In the genomic region with DNA sequence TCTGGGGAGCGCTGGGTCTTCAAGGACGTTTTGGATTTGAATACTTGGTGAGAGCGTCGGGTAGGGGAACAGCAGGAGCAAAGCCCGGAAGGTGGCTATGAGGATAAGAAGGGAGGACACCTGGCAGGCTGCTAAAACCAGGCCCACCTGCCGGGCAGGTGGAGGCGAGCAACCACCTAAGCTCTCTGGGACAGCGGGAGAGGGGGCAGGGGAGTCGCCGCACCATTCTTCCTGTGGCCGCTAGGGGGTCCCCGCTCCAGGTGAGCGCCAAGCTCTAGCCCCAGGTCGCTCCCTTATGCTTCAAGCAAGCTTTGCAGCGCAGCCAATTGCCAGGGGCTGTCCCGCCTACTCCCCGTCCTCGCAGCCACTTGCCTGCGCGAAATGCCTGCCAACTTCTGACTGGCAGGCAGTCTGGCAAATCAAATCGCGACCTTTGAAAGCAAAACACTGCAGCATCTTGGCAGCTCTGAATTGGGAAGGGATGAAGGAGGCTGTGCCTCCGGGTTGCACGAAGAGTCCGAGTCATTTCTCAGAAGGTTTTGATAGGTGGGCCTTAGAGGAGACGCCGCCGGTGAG, we compare ENCODE assay signal across 8 cellular contexts. TPM values are rescaled to one million over a fixed set of nuclear protein-coding genes. Genes with fewer than 3 reads are reported as not detected.
DNase-seq lines count a peak whose midpoint lies in the region; ATAC-seq, FAIRE-seq and TF ChIP-seq lines count a peak whose summit lies in the region.

A gene (plus strand): TSS at position 469 of the 576 bp plus-strand sequence. CDS start 3,746 bp downstream, outside the sequence.

- intact Hi-C loops in colonic mucosa (cut with DNase I) = no loop called here

- H3K36me3 ChIP-seq in BJ (ENCODE audit: control insufficient read depth, insufficient read depth, low read length) (0 out of 2 replicates have a peak, but pooled peaks cover 2% of the 10 kb centered on the region), colonic mucosa (no peaks in the 10 kb centered on the region)

- no peaks in the 10 kb centered on the region for H3K27me3 ChIP-seq in BJ (ENCODE audit: control insufficient read depth, insufficient read depth, low read length)
- no peaks in the 10 kb centered on the region for H3K27me3 ChIP-seq in colonic mucosa
- H3K27me3 ChIP-seq in layer of hippocampus (ENCODE audit: control insufficient read depth, insufficient read depth, low read length) = no peaks in the 10 kb centered on the region

- CTCF ChIA-PET in BJ (lab: Yijun Ruan, JAX) = interaction anchor here (0.7 to 5.2 kb wide), 19 partner anchors 15 to 310 kb away, joined by 3 to 44 read pairs (median 4); no protein-coding TSS in a partner anchor

- H3K4me1 ChIP-seq in colonic mucosa = peaks cover 9% of the 10 kb centered on the region

- DNase-seq in BJ (ENCODE audit: low read depth) = peak; percentile 94
- peak; percentile 92 for DNase-seq in GM19239 (ENCODE audit: insufficient read length, low spot score)
- peak; percentile 95 to 99 for DNase-seq in NCI-H524 (lab: John Stamatoyannopoulos, UW)
- peak; percentile 97 for DNase-seq in activated CD4-positive, alpha-beta T cell treated with anti-CD3 and anti-CD28 coated beads for 4 hours
- DNase-seq in colonic mucosa = peak; percentile 99
- DNase-seq in stimulated activated CD4-positive, alpha-beta T cell treated with anti-CD3 and anti-CD28 coated beads, Interleukin-1b, Interleukin-23, amount 100 ng/mL, for 4 hours (ENCODE audit: low read depth in 2 of 2) = peak; percentile 91 to 93

- no peaks in the 10 kb centered on the region for H3K9me3 ChIP-seq in colonic mucosa

- peak; percentile 94 for FAIRE-seq in GM19239 (lab: Jason Lieb, UNC)

- H3K4me3 ChIP-seq in BJ (ENCODE audit: low read depth, low read length) (peak within 1 kb of the TSS; percentile 72), colonic mucosa (peak within 1 kb of the TSS; percentile 56)

- peak within 1 kb of the TSS; percentile 73 to 82 for H3K9ac ChIP-seq in colonic mucosa (ENCODE audit: low read depth in 2 of 2, low read length in 2 of 2)

- TF ChIP-seq CTCF in BJ (IDR thresholded peaks at IDR 0.05; ENCODE audit: insufficient read depth, low read depth, low read length) (peak; percentile 85), colonic mucosa (IDR thresholded peaks at IDR 0.05) (peak; percentile 93)

- H3K27ac ChIP-seq in colonic mucosa (peak within 1 kb of the TSS; percentile 76), layer of hippocampus (ENCODE audit: low read depth, low read length) (peak within 1 kb of the TSS; percentile 35)

- POLR2A ChIA-PET in BJ (lab: Charles Lee) = no interaction called here

- ATAC-seq in HG03457 (IDR thresholded peaks at IDR 0.05; ENCODE audit: unreplicated experiment) = peak; percentile 79

RNA-seq across cellular contexts. Expression of the gene that starts here (rescaled TPM):
- polyA plus RNA-seq in BJ (2011; rRNA removed) = 59.4 and 74.5 TPM in 2 replicates
- 53.3 and 61.6 TPM in 2 replicates for polyA minus RNA-seq in BJ (2011; rRNA and poly(A)+ RNA removed)
- 10 to 100 TPM; 41.3 to 45.2 TPM for total RNA-seq in colonic mucosa

Comparison
In these comparisons a context has a peak if more than half of its experiments do, and no peak if none do; other contexts are left out.
1. Peak in every context shown above with its lines: DNase-seq, ATAC-seq, H3K4me3 ChIP-seq and H3K27ac ChIP-seq.